9 cellular contexts compared by ENCODE assay signal in the genomic region with DNA sequence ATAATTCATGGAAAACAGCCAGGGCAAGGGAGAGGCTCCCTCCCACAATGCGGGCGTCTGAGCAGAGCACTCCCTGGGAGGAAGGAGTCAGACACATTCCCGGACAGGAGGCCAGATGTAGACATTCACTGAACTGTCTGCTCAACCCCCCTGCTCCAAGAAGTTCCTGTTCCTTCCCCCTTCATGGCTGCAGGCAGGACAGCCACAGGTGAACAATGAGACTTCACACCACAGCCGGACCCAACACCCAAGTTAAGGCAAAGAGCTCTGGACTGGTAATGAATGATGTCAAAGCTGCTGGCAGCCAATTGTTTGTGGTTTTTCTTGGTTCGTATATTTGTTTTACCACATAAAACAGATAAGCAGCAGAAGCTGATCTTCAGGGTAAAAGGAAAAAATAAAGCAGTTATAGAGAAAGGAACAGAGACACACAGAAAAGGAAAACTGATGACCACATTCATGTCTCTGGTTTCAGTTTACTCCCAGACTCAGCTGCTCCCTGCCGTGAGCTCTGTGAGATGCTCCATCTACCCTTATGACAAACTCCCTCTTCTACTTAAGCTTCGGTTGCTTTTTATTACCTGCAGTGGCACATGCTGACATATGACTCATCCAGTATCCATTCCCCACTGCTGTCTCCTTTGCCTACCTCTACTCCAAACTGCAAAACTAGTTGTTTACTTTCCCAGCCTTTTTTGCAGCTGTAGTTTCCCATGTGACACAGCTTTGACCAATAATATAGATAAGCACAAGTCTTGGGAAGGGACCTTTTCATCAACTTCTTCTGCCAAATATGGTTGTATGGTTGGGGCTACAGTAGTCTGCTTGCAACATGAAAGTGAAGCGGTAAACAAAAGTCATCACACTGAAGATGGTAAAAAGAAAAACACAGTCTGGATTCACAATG. TPM values are rescaled to one million over a fixed set of nuclear protein-coding genes. Genes with fewer than 3 reads are reported as not detected.
DNase-seq lines count a peak whose midpoint lies in the region; ATAC-seq and TF ChIP-seq lines count a peak whose summit lies in the region.
"Had no signal": no experiment of that assay in that cellular context is flagged by ENCODE, and none has a peak within 500 bp of the region (broad histone marks: within the 10 kb centered on the region; RNA-seq: fewer than 3 reads in every experiment).

No MANE protein-coding gene starts in this region.

- peaks cover 4 to 8% of the 10 kb centered on the region in 2 donors for H3K4me1 Mint-ChIP-seq in immature natural killer cell
- H3K4me1 Mint-ChIP-seq: memory B cell had no signal

- H3K4me3 ChIP-seq in BLaER1 treated with 17β-estradiol and CSF1 and Interleukin-3, amounts not matched to agents 10 nM and 100 nM: no peak overlapping the region
- no peak overlapping the region for H3K4me3 ChIP-seq in Panc1 (ENCODE audit: low read depth in 2 of 2, low read length in 2 of 2)
- no peak overlapping the region for H3K4me3 ChIP-seq in skin epidermis
- no peak overlapping the region for H3K4me3 ChIP-seq in tibial nerve
- H3K4me3 ChIP-seq in effector memory CD4-positive, alpha-beta T cell (ENCODE audit: insufficient read depth, low read depth, low read length, poor library complexity, severe bottlenecking): no peak overlapping the region

- WGBS in tibial nerve, 2 donors: 51 to 53% methylated on average over 8 of the region's 8 CpGs

- H3K4me1 ChIP-seq in BLaER1 treated with 17β-estradiol and CSF1 and Interleukin-3, amounts not matched to agents 10 nM and 100 nM: peaks cover 6 to 40% (median 22%) of the 10 kb centered on the region in 10 experiments; a peak in 19 of 20 replicates
- peaks cover 12% of the 10 kb centered on the region for H3K4me1 ChIP-seq in Panc1 (ENCODE audit: control insufficient read depth, insufficient read depth, low read length)
- no peaks in the 10 kb centered on the region for H3K4me1 ChIP-seq in tibial nerve
- peaks cover 11% of the 10 kb centered on the region for H3K4me1 ChIP-seq in effector memory CD4-positive, alpha-beta T cell (ENCODE audit: control insufficient read depth, insufficient read depth, low read length, poor library complexity, severe bottlenecking)

- H3K27me3 ChIP-seq in BLaER1 treated with 17β-estradiol and CSF1 and Interleukin-3, amounts not matched to agents 10 nM and 100 nM: no peaks in the 10 kb centered on the region
- H3K27me3 ChIP-seq in Panc1 (ENCODE audit: control insufficient read depth, insufficient read depth, low read length) (no peaks in the 10 kb centered on the region), tibial nerve (no peaks in the 10 kb centered on the region)
- H3K27me3 ChIP-seq in effector memory CD4-positive, alpha-beta T cell (replicated peaks; ENCODE audit: control insufficient read depth, insufficient read depth, low read length, poor library complexity, severe bottlenecking): no peaks in the 10 kb centered on the region

- TF ChIP-seq EP300 in tibial nerve (IDR thresholded peaks at IDR 0.05): no peak

- H3K27me3 Mint-ChIP-seq in immature natural killer cell (ENCODE audit: low read depth in 3 of 3): peaks cover 2 to 4% (median 3%) of the 10 kb centered on the region in 3 donors

- no peaks in the 10 kb centered on the region for H3K36me3 ChIP-seq in BLaER1 treated with 17β-estradiol and CSF1 and Interleukin-3, amounts not matched to agents 10 nM and 100 nM
- no peaks in the 10 kb centered on the region for H3K36me3 ChIP-seq in Panc1 (ENCODE audit: control insufficient read depth, insufficient read depth, low read length)
- H3K36me3 ChIP-seq in tibial nerve: peaks cover 0 to 89% (median 0%) of the 10 kb centered on the region in 3 donors
- H3K36me3 ChIP-seq in effector memory CD4-positive, alpha-beta T cell (ENCODE audit: control insufficient read depth, insufficient read depth, low read length): no peaks in the 10 kb centered on the region

- no peaks in the 10 kb centered on the region for H4K20me1 ChIP-seq in BLaER1 treated with 17β-estradiol and CSF1 and Interleukin-3, amounts not matched to agents 10 nM and 100 nM

- H3K9ac ChIP-seq in BLaER1 treated with 17β-estradiol and CSF1 and Interleukin-3, amounts not matched to agents 10 nM and 100 nM: no peak overlapping the region

- DNase-seq in Panc1 (ENCODE audit: low read depth, low spot score) (no peak), fibroblast of gingiva (ENCODE audit: low read depth) (peak; percentile 21), immature natural killer cell (no peak), tibial nerve (ENCODE audit: low spot score in 2 of 2) (no peak)
- DNase-seq in effector memory CD4-positive, alpha-beta T cell: no peak

- no peaks in the 10 kb centered on the region for H3K9me3 ChIP-seq in BLaER1 treated with 17β-estradiol and CSF1 and Interleukin-3, amounts not matched to agents 10 nM and 100 nM (replicated peaks in 1 of 11)
- H3K9me3 ChIP-seq in Panc1 (ENCODE audit: control insufficient read depth, insufficient read depth, low read depth, low read length): no peaks in the 10 kb centered on the region
- no peaks in the 10 kb centered on the region for H3K9me3 ChIP-seq in tibial nerve
- no peaks in the 10 kb centered on the region for H3K9me3 ChIP-seq in effector memory CD4-positive, alpha-beta T cell (ENCODE audit: control insufficient read depth, low read length)

- no peaks in the 10 kb centered on the region for H3K36me3 Mint-ChIP-seq in immature natural killer cell
- H3K36me3 Mint-ChIP-seq: memory B cell had no signal

- no peaks in the 10 kb centered on the region for H3K9me3 Mint-ChIP-seq in immature natural killer cell
- H3K9me3 Mint-ChIP-seq: memory B cell had no signal

- BruUV-seq in Panc1 (replicated peaks; lab: Mats Ljungman, UMichigan): no TSS peak

- CTCF ChIA-PET in Panc1 (lab: Charles Lee): no interaction called here

- H3K27ac Mint-ChIP-seq in immature natural killer cell: no peak overlapping the region
- H3K27ac Mint-ChIP-seq: memory B cell had no signal

- H3K27ac ChIP-seq in BLaER1 treated with 17β-estradiol and CSF1 and Interleukin-3, amounts not matched to agents 10 nM and 100 nM: no peak overlapping the region
- H3K27ac ChIP-seq in Panc1 (ENCODE audit: low read length) (peak overlapping the region; percentile 29; the same call in 1 of the 2 replicates), skin epidermis (peak overlapping the region in 19 of 21 experiments; percentile 12 to 80 (median 56)), tibial nerve (no peak overlapping the region)
- no peak overlapping the region for H3K27ac ChIP-seq in effector memory CD4-positive, alpha-beta T cell (ENCODE audit: insufficient read depth, low read length, poor library complexity, severe bottlenecking)

- no peak for TF ChIP-seq POLR2A in tibial nerve (IDR thresholded peaks at IDR 0.05)

- in situ Hi-C loops in Panc1 (cut with HindIII; ENCODE audit: low pct_unique_long_range_greater_than_20kb, low sequenced_read_pairs): no loop called here

- H3K4me3 Mint-ChIP-seq in immature natural killer cell: peak overlapping the region in 1 of 5 donors; percentile 20
- H3K4me3 Mint-ChIP-seq: memory B cell had no signal

- intact Hi-C loops in Panc1 (cut with micrococcal nuclease; ENCODE audit: unreplicated experiment): no loop called here

- peak; percentile 58 for ATAC-seq in GM21447 (IDR thresholded peaks at IDR 0.05; ENCODE audit: unreplicated experiment)
- peak; percentile 81 for ATAC-seq in Panc1

- POLR2A ChIA-PET in Panc1 (lab: Charles Lee): no interaction called here

- no peak for TF ChIP-seq CTCF in Panc1 (IDR thresholded peaks at IDR 0.05)
- no peak for TF ChIP-seq CTCF in tibial nerve (IDR thresholded peaks at IDR 0.05)

- H3K4me2 ChIP-seq in BLaER1 treated with 17β-estradiol and CSF1 and Interleukin-3, amounts not matched to agents 10 nM and 100 nM: peak overlapping the region in 9 of 11 experiments; percentile 1 to 42 (median 19); a peak in 9 of 22 replicates

RNA-seq across cellular contexts. Expression of a gene that starts 33.1 kb away (rescaled TPM):
- total RNA-seq in Panc1 (2021; ENCODE audit: unreplicated experiment) (11.1 TPM), tibial nerve (10 to 100 TPM; 40.2 to 64.5 (median 42.8) TPM)
- 5.3 TPM for polyA plus RNA-seq in Panc1 (2012; ENCODE audit: insufficient read length)
- not detected for polyA plus RNA-seq in immature natural killer cell

RNA-seq across cellular contexts. Expression of a gene that starts 49.9 kb away (rescaled TPM):
- total RNA-seq in Panc1 (2021; ENCODE audit: unreplicated experiment): not detected
- polyA plus RNA-seq in Panc1 (2012; ENCODE audit: insufficient read length): 0.17 TPM
- polyA plus RNA-seq in immature natural killer cell: not detected
- total RNA-seq in tibial nerve: not detected

Comparison
In these comparisons a context has a peak if more than half of its experiments do, and no peak if none do; other contexts are left out.
1. H3K27ac ChIP-seq: peak in Panc1 (single experiment) and skin epidermis (19 of 21); none in BLaER1 treated with 17β-estradiol and CSF1 and Interleukin-3, amounts not matched to agents 10 nM and 100 nM (0 of 11), tibial nerve (0 of 4) and effector memory CD4-positive, alpha-beta T cell (single experiment).